8 cellular contexts compared by ENCODE assay signal in the genomic region with DNA sequence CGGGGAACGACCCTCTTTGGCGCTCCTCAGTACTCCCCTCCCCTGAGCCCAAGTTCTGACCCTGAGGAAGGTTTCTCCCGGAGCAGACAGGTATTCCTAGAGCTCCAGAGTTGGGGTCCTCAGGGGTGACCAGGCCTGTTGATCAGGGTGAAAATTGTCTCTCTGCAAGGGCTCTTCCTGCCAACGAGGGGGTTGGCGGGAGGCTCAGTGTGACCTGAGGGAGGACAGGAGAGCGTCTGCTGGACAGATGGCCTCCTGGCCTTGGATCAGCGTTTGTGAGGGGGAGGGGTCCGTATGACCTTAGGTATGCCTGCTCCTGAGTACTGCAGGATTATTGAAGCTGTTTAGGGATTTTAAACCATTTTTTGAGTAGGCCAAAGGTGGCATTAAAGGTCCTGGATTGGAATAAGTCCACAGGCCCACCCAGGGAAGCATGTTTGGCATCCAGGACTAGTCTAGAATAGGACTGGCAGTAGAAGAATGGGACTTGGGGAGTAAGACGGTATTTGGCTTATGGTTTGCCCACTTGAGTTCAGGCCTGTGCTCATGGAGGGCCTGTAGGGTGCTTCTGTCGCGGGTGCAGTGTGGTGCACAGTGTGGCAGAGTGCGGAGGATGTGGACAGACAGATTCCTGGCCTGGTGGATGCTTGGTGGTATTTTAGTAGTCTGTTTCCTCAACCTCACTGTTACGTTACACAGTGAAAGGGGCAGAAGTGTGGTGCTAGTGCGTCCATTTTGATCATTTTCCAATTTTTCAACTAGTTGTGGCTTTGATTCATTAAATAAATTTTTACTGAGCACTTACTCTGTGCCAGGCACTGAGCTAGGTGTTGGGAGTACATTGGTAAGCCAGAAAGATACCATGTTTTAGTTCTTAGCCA. TPM values are rescaled to one million over a fixed set of nuclear protein-coding genes. Genes with fewer than 3 reads are reported as not detected.
DNase-seq lines count a peak whose midpoint lies in the region; ATAC-seq and TF ChIP-seq lines count a peak whose summit lies in the region.

No MANE protein-coding gene starts in this region.

- no peaks in the 10 kb centered on the region for H3K36me3 ChIP-seq in GM06990 (ENCODE audit: control insufficient read depth, insufficient read depth, low read length)

- no peak for TF ChIP-seq CTCF in GM06990 (IDR thresholded peaks at IDR 0.05; ENCODE audit: insufficient read depth, low read length, poor library complexity, severe bottlenecking)

- H3K4me3 Mint-ChIP-seq in activated naive CD8-positive, alpha-beta T cell treated with anti-CD3 and anti-CD28 coated beads for 36 hours = peak overlapping the region; percentile 91

- H3K4me3 ChIP-seq in GM06990 (replicated peaks; ENCODE audit: low read depth, low read length) = peak overlapping the region; percentile 80

- peaks cover 54% of the 10 kb centered on the region for H3K4me1 Mint-ChIP-seq in activated naive CD8-positive, alpha-beta T cell treated with anti-CD3 and anti-CD28 coated beads for 36 hours

- H3K9me3 Mint-ChIP-seq in activated naive CD8-positive, alpha-beta T cell treated with anti-CD3 and anti-CD28 coated beads for 36 hours = no peaks in the 10 kb centered on the region

- intact Hi-C loops in left cardiac atrium (cut with DNase I) (no loop called here), sciatic nerve (cut with DNase I) (no loop called here)

- peak; percentile 35 for DNase-seq in GM06990 (ENCODE audit: extremely low read depth, insufficient read length)
- DNase-seq in SIG-M5 (lab: John Stamatoyannopoulos, UW) = peak; percentile 21
- peak; percentile 56 for DNase-seq in activated naive CD8-positive, alpha-beta T cell treated with anti-CD3 and anti-CD28 coated beads for 36 hours
- DNase-seq in left cardiac atrium = peak; percentile 43
- DNase-seq in sciatic nerve (ENCODE audit: low spot score) = peak; percentile 67
- no peak for DNase-seq in kidney glomerular epithelial cell (lab: John Stamatoyannopoulos, UW)

- ATAC-seq in HG03159 (IDR thresholded peaks at IDR 0.05; ENCODE audit: unreplicated experiment) (peak; percentile 4), left cardiac atrium (peak; percentile 14 to 23), sciatic nerve (peak; percentile 23), HG02938 (IDR thresholded peaks at IDR 0.05; ENCODE audit: unreplicated experiment) (no peak)

- H3K27ac Mint-ChIP-seq in activated naive CD8-positive, alpha-beta T cell treated with anti-CD3 and anti-CD28 coated beads for 36 hours = peak overlapping the region; percentile 89

- no peaks in the 10 kb centered on the region for H3K27me3 Mint-ChIP-seq in activated naive CD8-positive, alpha-beta T cell treated with anti-CD3 and anti-CD28 coated beads for 36 hours

- H3K27me3 ChIP-seq in GM06990 (replicated peaks; ENCODE audit: control insufficient read depth, insufficient read depth, low read length) = no peaks in the 10 kb centered on the region

- peaks cover 26% of the 10 kb centered on the region for H3K36me3 Mint-ChIP-seq in activated naive CD8-positive, alpha-beta T cell treated with anti-CD3 and anti-CD28 coated beads for 36 hours

RNA-seq across cellular contexts. Expression of a gene that starts 1.0 kb away (rescaled TPM):
- total RNA-seq in activated naive CD8-positive, alpha-beta T cell treated with anti-CD3 and anti-CD28 coated beads for 36 hours = 10 to 100 TPM; 24.5 to 26.5 TPM
- total RNA-seq in left cardiac atrium = 10 to 100 TPM; 17.0 to 19.3 TPM
- 34.8 TPM for total RNA-seq in sciatic nerve

RNA-seq across cellular contexts. Expression of a gene that starts 33.4 kb away (rescaled TPM):
- 10 to 100 TPM; 89.3 to 93.5 TPM for total RNA-seq in activated naive CD8-positive, alpha-beta T cell treated with anti-CD3 and anti-CD28 coated beads for 36 hours
- total RNA-seq in left cardiac atrium (100 to 1,000 TPM in 1 of 2 donors, 10 to 100 TPM in 1; 98.1 to 104 TPM), sciatic nerve (119 TPM)
